16 cellular contexts compared by ENCODE assay signal in genomic region chr4:185138161-185138560, GRCh38. TPM values are rescaled to one million over a fixed set of nuclear protein-coding genes. Genes with fewer than 3 reads are reported as not detected.
DNase-seq lines count a peak whose midpoint lies in the region; ATAC-seq and TF ChIP-seq lines count a peak whose summit lies in the region.
"Had no signal": no experiment of that assay in that cellular context is flagged by ENCODE, and none has a peak within 500 bp of the region (broad histone marks: within the 10 kb centered on the region; RNA-seq: fewer than 3 reads in every experiment).

No MANE protein-coding gene starts in this region.

- no peaks in the 10 kb centered on the region for H3K9me3 ChIP-seq in left ventricle myocardium inferior (replicated peaks)
- H3K9me3 ChIP-seq: BE2C had no signal

- no peaks in the 10 kb centered on the region for H3K9me3 Mint-ChIP-seq in neural crest cell

- TF ChIP-seq CTCF in left ventricle myocardium inferior (IDR thresholded peaks at IDR 0.05; ENCODE audit: borderline replicate concordance) (no peak), neural crest cell (conservative IDR thresholded peaks at IDR 0.05) (no peak)

- H3K27me3 ChIP-seq in left ventricle myocardium inferior (ENCODE audit: low read depth), result no peaks in the 10 kb centered on the region
- H3K27me3 ChIP-seq: BE2C had no signal

- DNase-seq in left ventricle myocardium inferior (no peak), cardiac septum (ENCODE audit: low spot score) (no peak), dermis blood vessel endothelial cell (peak; percentile 52), neural crest cell (ENCODE audit: low read depth, low spot score) (no peak), GOT3 (lab: John Stamatoyannopoulos, UW) (no peak), hypothalamus (lab: John Stamatoyannopoulos, UW) (no peak)
- DNase-seq: ACHN; BE2C; CD4-positive, alpha-beta memory T cell; DMS153; DMS79; GF-D8; GM23248; HCEC 1CT had no signal

- H3K36me3 Mint-ChIP-seq in neural crest cell (ENCODE audit: low read depth), result no peaks in the 10 kb centered on the region
- H3K36me3 Mint-ChIP-seq: CD14-positive monocyte had no signal

- H3K4me1 ChIP-seq in left ventricle myocardium inferior, result peaks cover 54% of the 10 kb centered on the region
- H3K4me1 ChIP-seq: BE2C had no signal

- no peak for ATAC-seq in GM21576 (IDR thresholded peaks at IDR 0.05; ENCODE audit: unreplicated experiment)

- peak overlapping the region; percentile 95 for H3K27ac ChIP-seq in left ventricle myocardium inferior (replicated peaks)
- H3K27ac ChIP-seq: GM23248 had no signal

- intact Hi-C loops in left ventricle myocardium inferior (cut with micrococcal nuclease) (no loop called here), cardiac septum (cut with DNase I) (loop anchor here (10.0 kb wide), 1 partner anchor 393 kb away; no protein-coding TSS in a partner anchor)

- peak overlapping the region; percentile 5 for H3K4me3 Mint-ChIP-seq in neural crest cell
- H3K4me3 Mint-ChIP-seq: CD4-positive, alpha-beta memory T cell had no signal

- peaks cover 5% of the 10 kb centered on the region for H3K27me3 Mint-ChIP-seq in neural crest cell (ENCODE audit: low read depth)

- H3K4me3 ChIP-seq in left ventricle myocardium inferior, result peak overlapping the region; percentile 55
- H3K4me3 ChIP-seq: GM23248 had no signal

- peaks cover 11% of the 10 kb centered on the region for H3K4me1 Mint-ChIP-seq in neural crest cell

- no peaks in the 10 kb centered on the region for H3K36me3 ChIP-seq in left ventricle myocardium inferior
- H3K36me3 ChIP-seq: BE2C had no signal

- no peak overlapping the region for H3K27ac Mint-ChIP-seq in neural crest cell (ENCODE audit: unreplicated experiment)
- H3K27ac Mint-ChIP-seq: CD14-positive monocyte; CD4-positive, alpha-beta memory T cell had no signal

RNA-seq across cellular contexts. Expression of gene SLC25A4, which starts 4.9 kb away (rescaled TPM):
- total RNA-seq in left ventricle myocardium inferior (2,250 TPM), cardiac septum (1,443 TPM), dermis blood vessel endothelial cell (8.8 and 10.8 TPM in 2 replicates), neural crest cell (24.1 and 25.0 TPM in 2 replicates)

Comparison
In these comparisons a context has a peak if more than half of its experiments do, and no peak if none do; other contexts are left out.
1. RNA of gene SLC25A4, which starts 4.9 kb away (total RNA-seq): 2,250 TPM in left ventricle myocardium inferior (single experiment) and 1,443 TPM in cardiac septum (single experiment); 24.1 to 25.0 TPM in neural crest cell and 8.8 to 10.8 TPM in dermis blood vessel endothelial cell; every median in the first group is over 10 times any median in the second.